Comparison of ENCODE assay signal across 8 cellular contexts in the genomic region with DNA sequence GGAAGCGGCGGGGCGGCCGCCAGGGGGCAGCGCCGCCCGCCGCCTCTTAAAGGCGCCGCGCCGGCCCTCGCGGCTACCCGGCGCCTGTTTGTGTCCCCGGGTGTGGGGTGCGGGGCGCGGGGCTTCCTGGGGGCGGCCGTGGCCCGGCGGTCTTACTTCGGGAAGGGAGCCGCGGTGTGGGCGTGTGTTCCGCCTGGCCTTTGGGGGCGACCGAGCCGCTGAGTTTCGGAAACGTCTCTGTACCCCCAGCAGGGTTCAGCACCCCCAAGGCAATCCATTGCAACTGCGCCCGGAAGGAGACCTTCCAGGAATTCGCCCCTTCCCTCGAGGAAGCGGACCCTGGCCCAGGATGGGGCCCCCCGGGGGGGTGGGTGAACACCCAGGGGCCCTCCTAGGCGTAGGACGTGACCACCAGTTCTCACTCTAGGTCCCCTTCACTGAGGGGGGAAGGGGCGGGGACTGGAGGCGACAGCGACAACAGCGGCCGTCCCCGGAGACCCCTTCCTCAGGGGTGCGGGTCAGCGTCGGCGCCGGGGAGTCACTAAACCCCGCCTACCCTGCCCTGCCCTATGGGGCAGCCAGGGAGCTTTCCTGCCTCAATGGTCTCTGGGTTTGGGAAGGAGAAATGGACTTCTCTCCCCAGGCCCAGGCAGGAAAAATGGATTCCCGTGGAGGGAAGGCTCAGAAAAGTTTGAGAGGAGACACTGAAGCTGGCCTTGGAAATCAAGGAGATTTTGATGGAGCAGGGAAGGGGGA. TPM values are rescaled to one million over a fixed set of nuclear protein-coding genes. Genes with fewer than 3 reads are reported as not detected.
A peak's percentile ranks its signal among the peaks of the same experiment; 100 is the strongest.
DNase-seq lines count a peak whose midpoint lies in the region; ATAC-seq and TF ChIP-seq lines count a peak whose summit lies in the region.

A gene (minus strand): TSS at position 6 of the 756 bp plus-strand sequence. CDS start 762 bp downstream, outside the sequence.

- no peaks in the 10 kb centered on the region for H3K27me3 ChIP-seq in endodermal cell (ENCODE audit: control insufficient read depth, insufficient read depth, low read length, poor library complexity, severe bottlenecking)

- H3K4me1 Mint-ChIP-seq in activated CD8-positive, alpha-beta T cell treated with anti-CD3 and anti-CD28 coated beads for 36 hours (ENCODE audit: low read depth): peaks cover 25% of the 10 kb centered on the region
- H3K4me1 Mint-ChIP-seq in endodermal cell (peaks cover 14% of the 10 kb centered on the region), mesothelial cell of epicardium (peaks cover 20% of the 10 kb centered on the region)

- no peaks in the 10 kb centered on the region for H3K27me3 Mint-ChIP-seq in activated CD8-positive, alpha-beta T cell treated with anti-CD3 and anti-CD28 coated beads for 36 hours
- H3K27me3 Mint-ChIP-seq in endodermal cell (ENCODE audit: insufficient read depth): no peaks in the 10 kb centered on the region
- H3K27me3 Mint-ChIP-seq in mesothelial cell of epicardium (ENCODE audit: low read depth): peaks cover 2% of the 10 kb centered on the region

- no peaks in the 10 kb centered on the region for H3K9me3 Mint-ChIP-seq in activated CD8-positive, alpha-beta T cell treated with anti-CD3 and anti-CD28 coated beads for 36 hours
- H3K9me3 Mint-ChIP-seq in endodermal cell: no peaks in the 10 kb centered on the region
- H3K9me3 Mint-ChIP-seq in mesothelial cell of epicardium: no peaks in the 10 kb centered on the region

- CTCF ChIA-PET in activated CD8-positive, alpha-beta T cell treated with anti-CD3 and anti-CD28 coated beads for 36 hours (lab: Charles Lee): interaction anchor here (0.6 to 9.0 kb wide), 12 partner anchors 13 to 215 kb away, joined by 3 to 180 read pairs (median 8); no protein-coding TSS in a partner anchor

- 3 to 14% methylated on average over 3 to 55 of the region's 55 CpGs for WGBS in endodermal cell (ENCODE audit: insufficient coverage in 1 of 2, insufficient read length in 1 of 2), 2 experiments

- no peaks in the 10 kb centered on the region for H3K36me3 ChIP-seq in endodermal cell (ENCODE audit: control insufficient read depth, insufficient read depth, low read length)

- peak; percentile 59 for ATAC-seq in HG02588 (IDR thresholded peaks at IDR 0.05; ENCODE audit: unreplicated experiment)
- peak; percentile 65 for ATAC-seq in activated CD8-positive, alpha-beta T cell treated with anti-CD3 and anti-CD28 coated beads for 36 hours

- POLR2A ChIA-PET in activated CD8-positive, alpha-beta T cell treated with anti-CD3 and anti-CD28 coated beads for 36 hours (lab: Charles Lee): interaction anchor here (0.9 to 2.5 kb wide), 3 partner anchors 10 to 29 kb away, joined by 4 to 9 read pairs (median 4); no protein-coding TSS in a partner anchor

- peak within 1 kb of the TSS; percentile 77 for H3K4me3 Mint-ChIP-seq in activated CD8-positive, alpha-beta T cell treated with anti-CD3 and anti-CD28 coated beads for 36 hours
- peak within 1 kb of the TSS; percentile 66 for H3K4me3 Mint-ChIP-seq in endodermal cell
- H3K4me3 Mint-ChIP-seq in mesothelial cell of epicardium: peak within 1 kb of the TSS; percentile 80

- H3K4me1 ChIP-seq in endodermal cell (ENCODE audit: control insufficient read depth, insufficient read depth, low read length): no peaks in the 10 kb centered on the region

- H3K27ac ChIP-seq in endodermal cell (ENCODE audit: low read depth, low read length): peak within 1 kb of the TSS; percentile 60

- H3K9me3 ChIP-seq in endodermal cell (ENCODE audit: control insufficient read depth, low read length): no peaks in the 10 kb centered on the region

- H3K27ac Mint-ChIP-seq in activated CD8-positive, alpha-beta T cell treated with anti-CD3 and anti-CD28 coated beads for 36 hours: peak within 1 kb of the TSS; percentile 80
- H3K27ac Mint-ChIP-seq in endodermal cell (peak within 1 kb of the TSS; percentile 92), mesothelial cell of epicardium (peak within 1 kb of the TSS; percentile 50)

- intact Hi-C loops in activated CD8-positive, alpha-beta T cell treated with anti-CD3 and anti-CD28 coated beads for 36 hours (cut with micrococcal nuclease): no loop called here

- peak within 1 kb of the TSS; percentile 84 for H3K4me3 ChIP-seq in endodermal cell (ENCODE audit: low read length)

- peak; percentile 48 for TF ChIP-seq CTCF in activated CD8-positive, alpha-beta T cell treated with anti-CD3 and anti-CD28 coated beads for 36 hours (IDR thresholded peaks at IDR 0.05)
- TF ChIP-seq CTCF in endodermal cell (conservative IDR thresholded peaks at IDR 0.05) (peak; percentile 59), mesothelial cell of epicardium (IDR thresholded peaks at IDR 0.05; ENCODE audit: unreplicated experiment) (peak; percentile 37)

- peak within 1 kb of the TSS; percentile 47 for H3K9ac ChIP-seq in endodermal cell (ENCODE audit: extremely low read depth, low read length, poor library complexity, severe bottlenecking)

- H3K36me3 Mint-ChIP-seq in activated CD8-positive, alpha-beta T cell treated with anti-CD3 and anti-CD28 coated beads for 36 hours (ENCODE audit: low read depth): no peaks in the 10 kb centered on the region
- no peaks in the 10 kb centered on the region for H3K36me3 Mint-ChIP-seq in endodermal cell (ENCODE audit: low read depth)
- no peaks in the 10 kb centered on the region for H3K36me3 Mint-ChIP-seq in mesothelial cell of epicardium

- DNase-seq in NCI-H2196 (lab: John Stamatoyannopoulos, UW; ENCODE audit: unreplicated experiment): peak; percentile 42
- no peak for DNase-seq in NCI-H2196 treated with DMSO at 0.1 percent for 48 hours (lab: John Stamatoyannopoulos, UW; ENCODE audit: unreplicated experiment)
- peak; percentile 52 for DNase-seq in NCI-H1105 (lab: John Stamatoyannopoulos, UW)
- DNase-seq in activated CD8-positive, alpha-beta T cell treated with anti-CD3 and anti-CD28 coated beads for 36 hours: peak; percentile 73
- peak; percentile 84 for DNase-seq in endodermal cell
- DNase-seq in mesothelial cell of epicardium (ENCODE audit: low spot score in 2 of 2, unreplicated experiment in 2 of 2): peak; percentile 50 to 68
- DNase-seq in stimulated activated CD8-positive, alpha-beta memory T cell treated with anti-CD3 and anti-CD28 coated beads, Interleukin-4, amount 100 ng/mL, for 24 hours (ENCODE audit: low read depth): peak; percentile 39

RNA-seq across cellular contexts. Expression of the gene that starts here (rescaled TPM):
- total RNA-seq in activated CD8-positive, alpha-beta T cell treated with anti-CD3 and anti-CD28 coated beads for 36 hours: 10 to 100 TPM; 78.5 to 83.5 TPM
- total RNA-seq in endodermal cell (10 to 100 TPM; 59.9 to 66.9 TPM), mesothelial cell of epicardium (23.2 to 30.5 TPM (median 27.5 TPM) in 3 replicates)
- polyA plus RNA-seq in endodermal cell (2013, experiment 1 of 2): 30.1 TPM
- polyA plus RNA-seq in endodermal cell (2013, experiment 2 of 2): 32.0 TPM
